In the genomic region with DNA sequence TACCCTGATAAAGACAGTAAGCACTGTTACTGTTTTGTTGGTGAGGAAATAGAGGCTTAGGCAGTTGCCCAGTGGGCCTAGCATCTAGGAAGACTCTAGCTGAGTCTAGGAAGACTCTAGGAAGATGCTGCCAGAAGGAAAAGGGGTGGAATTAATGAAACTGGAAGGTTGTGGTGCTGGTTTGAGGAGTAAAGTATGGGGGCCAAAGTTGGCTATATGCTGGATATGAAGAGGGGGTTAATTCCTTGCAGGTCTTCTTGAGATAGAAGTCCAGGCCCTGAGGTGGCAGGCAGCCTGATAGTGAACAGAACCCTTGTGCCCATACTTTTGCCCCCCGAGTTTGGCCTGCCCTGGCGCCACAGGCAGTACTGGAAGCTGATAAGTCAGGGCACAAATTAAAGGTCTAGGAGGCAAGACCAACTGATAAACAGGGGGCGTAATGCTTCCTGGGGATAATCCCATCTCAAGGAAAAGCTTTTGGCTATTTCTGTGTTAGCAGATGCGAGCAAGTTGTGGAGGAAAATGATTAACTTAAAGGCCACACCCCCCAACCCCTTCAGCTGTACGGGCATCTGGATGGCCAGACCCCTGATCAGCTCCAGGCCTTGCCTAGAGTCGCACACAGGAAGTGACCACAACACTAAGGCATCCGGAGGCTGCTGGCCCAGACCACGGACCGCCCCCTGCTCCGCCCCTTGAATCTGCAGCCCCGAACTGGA, we compare ENCODE assay signal across 1 cellular context.
TF ChIP-seq lines count a peak whose summit lies in the region.

No MANE protein-coding gene starts in this region.

TF ChIP-seq in HepG2, 621 proteins besides CTCF, POLR2A, EP300 and RAD21 (continued from another document and continues in another):
- TF ChIP-seq, protein P1, sequence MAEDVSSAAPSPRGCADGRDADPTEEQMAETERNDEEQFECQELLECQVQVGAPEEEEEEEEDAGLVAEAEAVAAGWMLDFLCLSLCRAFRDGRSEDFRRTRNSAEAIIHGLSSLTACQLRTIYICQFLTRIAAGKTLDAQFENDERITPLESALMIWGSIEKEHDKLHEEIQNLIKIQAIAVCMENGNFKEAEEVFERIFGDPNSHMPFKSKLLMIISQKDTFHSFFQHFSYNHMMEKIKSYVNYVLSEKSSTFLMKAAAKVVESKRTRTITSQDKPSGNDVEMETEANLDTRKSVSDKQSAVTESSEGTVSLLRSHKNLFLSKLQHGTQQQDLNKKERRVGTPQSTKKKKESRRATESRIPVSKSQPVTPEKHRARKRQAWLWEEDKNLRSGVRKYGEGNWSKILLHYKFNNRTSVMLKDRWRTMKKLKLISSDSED (CRISPR knock-in tag; IDR thresholded peaks at IDR 0.05) = no peak
- no peak for TF ChIP-seq ZNF235 (CRISPR knock-in tag; IDR thresholded peaks at IDR 0.05; ENCODE audit: borderline replicate concordance)
- no peak for TF ChIP-seq ZNF138 (CRISPR knock-in tag; IDR thresholded peaks at IDR 0.05; ENCODE audit: low read depth)
- TF ChIP-seq HCFC1 (IDR thresholded peaks at IDR 0.05; ENCODE audit: low read depth, low read length) = no peak; the same call in 1 of the 2 replicates
- no peak for TF ChIP-seq ZNF768 (CRISPR knock-in tag; IDR thresholded peaks at IDR 0.05)
- TF ChIP-seq, protein P2, sequence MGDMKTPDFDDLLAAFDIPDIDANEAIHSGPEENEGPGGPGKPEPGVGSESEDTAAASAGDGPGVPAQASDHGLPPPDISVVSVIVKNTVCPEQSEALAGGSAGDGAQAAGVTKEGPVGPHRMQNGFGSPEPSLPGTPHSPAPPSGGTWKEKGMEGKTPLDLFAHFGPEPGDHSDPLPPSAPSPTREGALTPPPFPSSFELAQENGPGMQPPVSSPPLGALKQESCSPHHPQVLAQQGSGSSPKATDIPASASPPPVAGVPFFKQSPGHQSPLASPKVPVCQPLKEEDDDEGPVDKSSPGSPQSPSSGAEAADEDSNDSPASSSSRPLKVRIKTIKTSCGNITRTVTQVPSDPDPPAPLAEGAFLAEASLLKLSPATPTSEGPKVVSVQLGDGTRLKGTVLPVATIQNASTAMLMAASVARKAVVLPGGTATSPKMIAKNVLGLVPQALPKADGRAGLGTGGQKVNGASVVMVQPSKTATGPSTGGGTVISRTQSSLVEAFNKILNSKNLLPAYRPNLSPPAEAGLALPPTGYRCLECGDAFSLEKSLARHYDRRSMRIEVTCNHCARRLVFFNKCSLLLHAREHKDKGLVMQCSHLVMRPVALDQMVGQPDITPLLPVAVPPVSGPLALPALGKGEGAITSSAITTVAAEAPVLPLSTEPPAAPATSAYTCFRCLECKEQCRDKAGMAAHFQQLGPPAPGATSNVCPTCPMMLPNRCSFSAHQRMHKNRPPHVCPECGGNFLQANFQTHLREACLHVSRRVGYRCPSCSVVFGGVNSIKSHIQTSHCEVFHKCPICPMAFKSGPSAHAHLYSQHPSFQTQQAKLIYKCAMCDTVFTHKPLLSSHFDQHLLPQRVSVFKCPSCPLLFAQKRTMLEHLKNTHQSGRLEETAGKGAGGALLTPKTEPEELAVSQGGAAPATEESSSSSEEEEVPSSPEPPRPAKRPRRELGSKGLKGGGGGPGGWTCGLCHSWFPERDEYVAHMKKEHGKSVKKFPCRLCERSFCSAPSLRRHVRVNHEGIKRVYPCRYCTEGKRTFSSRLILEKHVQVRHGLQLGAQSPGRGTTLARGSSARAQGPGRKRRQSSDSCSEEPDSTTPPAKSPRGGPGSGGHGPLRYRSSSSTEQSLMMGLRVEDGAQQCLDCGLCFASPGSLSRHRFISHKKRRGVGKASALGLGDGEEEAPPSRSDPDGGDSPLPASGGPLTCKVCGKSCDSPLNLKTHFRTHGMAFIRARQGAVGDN (CRISPR knock-in tag; IDR thresholded peaks at IDR 0.05) = peak; percentile 77
- no peak for TF ChIP-seq NFKBIZ (CRISPR knock-in tag; IDR thresholded peaks at IDR 0.05)
- TF ChIP-seq ZNF33A (CRISPR knock-in tag; IDR thresholded peaks at IDR 0.05; ENCODE audit: borderline replicate concordance) = no peak
- TF ChIP-seq U2AF1 (optimal IDR thresholded peaks at IDR 0.05; ENCODE audit: low read depth, low read length) = no peak
- TF ChIP-seq NFIB (CRISPR knock-in tag; IDR thresholded peaks at IDR 0.05; ENCODE audit: borderline replicate concordance) = no peak
- TF ChIP-seq, protein P3, sequence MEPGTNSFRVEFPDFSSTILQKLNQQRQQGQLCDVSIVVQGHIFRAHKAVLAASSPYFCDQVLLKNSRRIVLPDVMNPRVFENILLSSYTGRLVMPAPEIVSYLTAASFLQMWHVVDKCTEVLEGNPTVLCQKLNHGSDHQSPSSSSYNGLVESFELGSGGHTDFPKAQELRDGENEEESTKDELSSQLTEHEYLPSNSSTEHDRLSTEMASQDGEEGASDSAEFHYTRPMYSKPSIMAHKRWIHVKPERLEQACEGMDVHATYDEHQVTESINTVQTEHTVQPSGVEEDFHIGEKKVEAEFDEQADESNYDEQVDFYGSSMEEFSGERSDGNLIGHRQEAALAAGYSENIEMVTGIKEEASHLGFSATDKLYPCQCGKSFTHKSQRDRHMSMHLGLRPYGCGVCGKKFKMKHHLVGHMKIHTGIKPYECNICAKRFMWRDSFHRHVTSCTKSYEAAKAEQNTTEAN (CRISPR knock-in tag; conservative IDR thresholded peaks at IDR 0.05) = no peak
- TF ChIP-seq ZNF124 (CRISPR knock-in tag; IDR thresholded peaks at IDR 0.05) = no peak
- no peak for TF ChIP-seq GTF3A (CRISPR knock-in tag; conservative IDR thresholded peaks at IDR 0.05)
- TF ChIP-seq, protein P4, sequence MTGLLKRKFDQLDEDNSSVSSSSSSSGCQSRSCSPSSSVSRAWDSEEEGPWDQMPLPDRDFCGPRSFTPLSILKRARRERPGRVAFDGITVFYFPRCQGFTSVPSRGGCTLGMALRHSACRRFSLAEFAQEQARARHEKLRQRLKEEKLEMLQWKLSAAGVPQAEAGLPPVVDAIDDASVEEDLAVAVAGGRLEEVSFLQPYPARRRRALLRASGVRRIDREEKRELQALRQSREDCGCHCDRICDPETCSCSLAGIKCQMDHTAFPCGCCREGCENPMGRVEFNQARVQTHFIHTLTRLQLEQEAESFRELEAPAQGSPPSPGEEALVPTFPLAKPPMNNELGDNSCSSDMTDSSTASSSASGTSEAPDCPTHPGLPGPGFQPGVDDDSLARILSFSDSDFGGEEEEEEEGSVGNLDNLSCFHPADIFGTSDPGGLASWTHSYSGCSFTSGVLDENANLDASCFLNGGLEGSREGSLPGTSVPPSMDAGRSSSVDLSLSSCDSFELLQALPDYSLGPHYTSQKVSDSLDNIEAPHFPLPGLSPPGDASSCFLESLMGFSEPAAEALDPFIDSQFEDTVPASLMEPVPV (CRISPR knock-in tag; IDR thresholded peaks at IDR 0.05) = no peak
- TF ChIP-seq, protein P5, sequence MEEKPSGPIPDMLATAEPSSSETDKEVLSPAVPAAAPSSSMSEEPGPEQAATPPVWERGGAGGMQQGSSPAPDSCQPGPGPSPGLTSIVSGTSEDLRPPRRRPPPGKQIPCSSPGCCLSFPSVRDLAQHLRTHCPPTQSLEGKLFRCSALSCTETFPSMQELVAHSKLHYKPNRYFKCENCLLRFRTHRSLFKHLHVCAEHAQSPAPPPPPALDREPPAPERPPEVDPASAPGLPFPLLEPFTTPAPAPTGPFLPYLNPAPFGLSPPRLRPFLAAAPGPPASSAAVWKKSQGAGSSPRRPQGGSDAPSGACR (CRISPR knock-in tag; IDR thresholded peaks at IDR 0.05) = no peak
- no peak for TF ChIP-seq ZNF570 (CRISPR knock-in tag; IDR thresholded peaks at IDR 0.05; ENCODE audit: borderline replicate concordance)
- no peak for TF ChIP-seq HNF4G (IDR thresholded peaks at IDR 0.05; ENCODE audit: borderline replicate concordance, low read depth, low read length)
- no peak for TF ChIP-seq HNF4G (CRISPR knock-in tag; IDR thresholded peaks at IDR 0.05; ENCODE audit: borderline replicate concordance, low read depth)
- no peak for TF ChIP-seq BHLHE40 (IDR thresholded peaks at IDR 0.05; ENCODE audit: low read length)
- no peak for TF ChIP-seq ZNF530 (CRISPR knock-in tag; IDR thresholded peaks at IDR 0.05; ENCODE audit: low read depth)
- no peak for TF ChIP-seq ZNF772 (CRISPR knock-in tag; IDR thresholded peaks at IDR 0.05)
- TF ChIP-seq MYNN (CRISPR knock-in tag; IDR thresholded peaks at IDR 0.05; ENCODE audit: low read depth) = no peak
- no peak for TF ChIP-seq NFYC (CRISPR knock-in tag; IDR thresholded peaks at IDR 0.05)
- TF ChIP-seq ZNF484 (CRISPR knock-in tag; IDR thresholded peaks at IDR 0.05; ENCODE audit: borderline replicate concordance, low read depth) = no peak
- TF ChIP-seq, protein P6, sequence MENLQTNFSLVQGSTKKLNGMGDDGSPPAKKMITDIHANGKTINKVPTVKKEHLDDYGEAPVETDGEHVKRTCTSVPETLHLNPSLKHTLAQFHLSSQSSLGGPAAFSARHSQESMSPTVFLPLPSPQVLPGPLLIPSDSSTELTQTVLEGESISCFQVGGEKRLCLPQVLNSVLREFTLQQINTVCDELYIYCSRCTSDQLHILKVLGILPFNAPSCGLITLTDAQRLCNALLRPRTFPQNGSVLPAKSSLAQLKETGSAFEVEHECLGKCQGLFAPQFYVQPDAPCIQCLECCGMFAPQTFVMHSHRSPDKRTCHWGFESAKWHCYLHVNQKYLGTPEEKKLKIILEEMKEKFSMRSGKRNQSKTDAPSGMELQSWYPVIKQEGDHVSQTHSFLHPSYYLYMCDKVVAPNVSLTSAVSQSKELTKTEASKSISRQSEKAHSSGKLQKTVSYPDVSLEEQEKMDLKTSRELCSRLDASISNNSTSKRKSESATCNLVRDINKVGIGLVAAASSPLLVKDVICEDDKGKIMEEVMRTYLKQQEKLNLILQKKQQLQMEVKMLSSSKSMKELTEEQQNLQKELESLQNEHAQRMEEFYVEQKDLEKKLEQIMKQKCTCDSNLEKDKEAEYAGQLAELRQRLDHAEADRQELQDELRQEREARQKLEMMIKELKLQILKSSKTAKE (CRISPR knock-in tag; IDR thresholded peaks at IDR 0.05; ENCODE audit: borderline replicate concordance) = no peak
- TF ChIP-seq ZNF589 (CRISPR knock-in tag; conservative IDR thresholded peaks at IDR 0.05) = no peak
- no peak for TF ChIP-seq SOX13 (IDR thresholded peaks at IDR 0.05)
- TF ChIP-seq SOX13 (CRISPR knock-in tag; conservative IDR thresholded peaks at IDR 0.05 in 1 of 2, IDR thresholded peaks at IDR 0.05 in 1 of 2) = peak in 1 of 2 experiments; percentile 38; a peak in 1 of 4 replicates
- no peak for TF ChIP-seq ZNF17 (CRISPR knock-in tag; IDR thresholded peaks at IDR 0.05)
- no peak for TF ChIP-seq ZSCAN22 (CRISPR knock-in tag; IDR thresholded peaks at IDR 0.05)
- TF ChIP-seq ZNF724P (CRISPR knock-in tag; IDR thresholded peaks at IDR 0.05; ENCODE audit: borderline replicate concordance) = no peak
- TF ChIP-seq RFXANK (CRISPR knock-in tag; IDR thresholded peaks at IDR 0.05) = peak; percentile 50; the same call in 1 of the 2 replicates
- no peak for TF ChIP-seq CBX2 (IDR thresholded peaks at IDR 0.05; ENCODE audit: low read depth, low read length)
- no peak for TF ChIP-seq CBX2 (CRISPR knock-in tag; IDR thresholded peaks at IDR 0.05; ENCODE audit: low read depth)
- TF ChIP-seq IRX3 (CRISPR knock-in tag; IDR thresholded peaks at IDR 0.05; ENCODE audit: borderline replicate concordance, low read depth) = no peak
- no peak for TF ChIP-seq NCOA1 (CRISPR knock-in tag; IDR thresholded peaks at IDR 0.05)
- TF ChIP-seq, protein P7, sequence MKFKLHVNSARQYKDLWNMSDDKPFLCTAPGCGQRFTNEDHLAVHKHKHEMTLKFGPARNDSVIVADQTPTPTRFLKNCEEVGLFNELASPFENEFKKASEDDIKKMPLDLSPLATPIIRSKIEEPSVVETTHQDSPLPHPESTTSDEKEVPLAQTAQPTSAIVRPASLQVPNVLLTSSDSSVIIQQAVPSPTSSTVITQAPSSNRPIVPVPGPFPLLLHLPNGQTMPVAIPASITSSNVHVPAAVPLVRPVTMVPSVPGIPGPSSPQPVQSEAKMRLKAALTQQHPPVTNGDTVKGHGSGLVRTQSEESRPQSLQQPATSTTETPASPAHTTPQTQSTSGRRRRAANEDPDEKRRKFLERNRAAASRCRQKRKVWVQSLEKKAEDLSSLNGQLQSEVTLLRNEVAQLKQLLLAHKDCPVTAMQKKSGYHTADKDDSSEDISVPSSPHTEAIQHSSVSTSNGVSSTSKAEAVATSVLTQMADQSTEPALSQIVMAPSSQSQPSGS (CRISPR knock-in tag; IDR thresholded peaks at IDR 0.05) = peak; percentile 98
- TF ChIP-seq ZSCAN12 (CRISPR knock-in tag; IDR thresholded peaks at IDR 0.05) = no peak
- TF ChIP-seq, protein P8, sequence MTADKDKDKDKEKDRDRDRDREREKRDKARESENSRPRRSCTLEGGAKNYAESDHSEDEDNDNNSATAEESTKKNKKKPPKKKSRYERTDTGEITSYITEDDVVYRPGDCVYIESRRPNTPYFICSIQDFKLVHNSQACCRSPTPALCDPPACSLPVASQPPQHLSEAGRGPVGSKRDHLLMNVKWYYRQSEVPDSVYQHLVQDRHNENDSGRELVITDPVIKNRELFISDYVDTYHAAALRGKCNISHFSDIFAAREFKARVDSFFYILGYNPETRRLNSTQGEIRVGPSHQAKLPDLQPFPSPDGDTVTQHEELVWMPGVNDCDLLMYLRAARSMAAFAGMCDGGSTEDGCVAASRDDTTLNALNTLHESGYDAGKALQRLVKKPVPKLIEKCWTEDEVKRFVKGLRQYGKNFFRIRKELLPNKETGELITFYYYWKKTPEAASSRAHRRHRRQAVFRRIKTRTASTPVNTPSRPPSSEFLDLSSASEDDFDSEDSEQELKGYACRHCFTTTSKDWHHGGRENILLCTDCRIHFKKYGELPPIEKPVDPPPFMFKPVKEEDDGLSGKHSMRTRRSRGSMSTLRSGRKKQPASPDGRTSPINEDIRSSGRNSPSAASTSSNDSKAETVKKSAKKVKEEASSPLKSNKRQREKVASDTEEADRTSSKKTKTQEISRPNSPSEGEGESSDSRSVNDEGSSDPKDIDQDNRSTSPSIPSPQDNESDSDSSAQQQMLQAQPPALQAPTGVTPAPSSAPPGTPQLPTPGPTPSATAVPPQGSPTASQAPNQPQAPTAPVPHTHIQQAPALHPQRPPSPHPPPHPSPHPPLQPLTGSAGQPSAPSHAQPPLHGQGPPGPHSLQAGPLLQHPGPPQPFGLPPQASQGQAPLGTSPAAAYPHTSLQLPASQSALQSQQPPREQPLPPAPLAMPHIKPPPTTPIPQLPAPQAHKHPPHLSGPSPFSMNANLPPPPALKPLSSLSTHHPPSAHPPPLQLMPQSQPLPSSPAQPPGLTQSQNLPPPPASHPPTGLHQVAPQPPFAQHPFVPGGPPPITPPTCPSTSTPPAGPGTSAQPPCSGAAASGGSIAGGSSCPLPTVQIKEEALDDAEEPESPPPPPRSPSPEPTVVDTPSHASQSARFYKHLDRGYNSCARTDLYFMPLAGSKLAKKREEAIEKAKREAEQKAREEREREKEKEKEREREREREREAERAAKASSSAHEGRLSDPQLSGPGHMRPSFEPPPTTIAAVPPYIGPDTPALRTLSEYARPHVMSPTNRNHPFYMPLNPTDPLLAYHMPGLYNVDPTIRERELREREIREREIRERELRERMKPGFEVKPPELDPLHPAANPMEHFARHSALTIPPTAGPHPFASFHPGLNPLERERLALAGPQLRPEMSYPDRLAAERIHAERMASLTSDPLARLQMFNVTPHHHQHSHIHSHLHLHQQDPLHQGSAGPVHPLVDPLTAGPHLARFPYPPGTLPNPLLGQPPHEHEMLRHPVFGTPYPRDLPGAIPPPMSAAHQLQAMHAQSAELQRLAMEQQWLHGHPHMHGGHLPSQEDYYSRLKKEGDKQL (CRISPR knock-in tag; IDR thresholded peaks at IDR 0.05; ENCODE audit: low read depth) = no peak
- no peak for TF ChIP-seq RFX3 (CRISPR knock-in tag; IDR thresholded peaks at IDR 0.05)
- peak; percentile 53 for TF ChIP-seq SALL1 (CRISPR knock-in tag; IDR thresholded peaks at IDR 0.05)
- TF ChIP-seq, protein P9, sequence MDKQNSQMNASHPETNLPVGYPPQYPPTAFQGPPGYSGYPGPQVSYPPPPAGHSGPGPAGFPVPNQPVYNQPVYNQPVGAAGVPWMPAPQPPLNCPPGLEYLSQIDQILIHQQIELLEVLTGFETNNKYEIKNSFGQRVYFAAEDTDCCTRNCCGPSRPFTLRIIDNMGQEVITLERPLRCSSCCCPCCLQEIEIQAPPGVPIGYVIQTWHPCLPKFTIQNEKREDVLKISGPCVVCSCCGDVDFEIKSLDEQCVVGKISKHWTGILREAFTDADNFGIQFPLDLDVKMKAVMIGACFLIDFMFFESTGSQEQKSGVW (CRISPR knock-in tag; IDR thresholded peaks at IDR 0.05; ENCODE audit: borderline replicate concordance) = no peak
